9 cellular contexts compared by ENCODE assay signal in genomic region chr1:156508205-156508954, GRCh38. TPM values are rescaled to one million over a fixed set of nuclear protein-coding genes. Genes with fewer than 3 reads are reported as not detected.
DNase-seq lines count a peak whose midpoint lies in the region; ATAC-seq and TF ChIP-seq lines count a peak whose summit lies in the region.
"Had no signal": no experiment of that assay in that cellular context is flagged by ENCODE, and none has a peak within 500 bp of the region (broad histone marks: within the 10 kb centered on the region; RNA-seq: fewer than 3 reads in every experiment).

No MANE protein-coding gene starts in this region.

- peak overlapping the region; percentile 71 for H3K27ac Mint-ChIP-seq in T-helper 2 cell treated with Interferon-gamma antibody and Interleukin-4, amounts not matched to agents 5 μg/mL and 100 μg/mL, for 36 hours
- peak overlapping the region; percentile 92 for H3K27ac Mint-ChIP-seq in stimulated activated naive B cell treated with anti-CD40 and anti-IgM and Interleukin-4, amounts not matched to agents 10 μg/mL and 1 μg/mL and 100 μg/mL, for 72 hours

- no peaks in the 10 kb centered on the region for H3K9me3 ChIP-seq in heart left ventricle

- peak overlapping the region; percentile 57 for H3K4me3 ChIP-seq in GM12865 (ENCODE audit: low read depth, low read length)
- H3K4me3 ChIP-seq in heart left ventricle, result peak overlapping the region; percentile 21 to 63 (median 48)

- H3K27ac ChIP-seq in heart left ventricle, result peak overlapping the region; percentile 88 to 100 (median 98)

- no peaks in the 10 kb centered on the region for H3K9me3 Mint-ChIP-seq in T-helper 2 cell treated with Interferon-gamma antibody and Interleukin-4, amounts not matched to agents 5 μg/mL and 100 μg/mL, for 36 hours
- no peaks in the 10 kb centered on the region for H3K9me3 Mint-ChIP-seq in stimulated activated naive B cell treated with anti-CD40 and anti-IgM and Interleukin-4, amounts not matched to agents 10 μg/mL and 1 μg/mL and 100 μg/mL, for 72 hours

- H3K36me3 Mint-ChIP-seq in T-helper 2 cell treated with Interferon-gamma antibody and Interleukin-4, amounts not matched to agents 5 μg/mL and 100 μg/mL, for 36 hours (ENCODE audit: low read depth), result no peaks in the 10 kb centered on the region
- H3K36me3 Mint-ChIP-seq in stimulated activated naive B cell treated with anti-CD40 and anti-IgM and Interleukin-4, amounts not matched to agents 10 μg/mL and 1 μg/mL and 100 μg/mL, for 72 hours, result peaks cover 2 to 4% of the 10 kb centered on the region in 2 donors

- H3K36me3 ChIP-seq in heart left ventricle, result no peaks in the 10 kb centered on the region

- peak; percentile 52 to 63 (median 59) for ATAC-seq in heart left ventricle
- ATAC-seq in stimulated activated naive B cell treated with anti-CD40 and anti-IgM and Interleukin-4, amounts not matched to agents 10 μg/mL and 1 μg/mL and 100 μg/mL, for 72 hours (replicated peaks), result no peak
- no peak for ATAC-seq in HG03039 (IDR thresholded peaks at IDR 0.05; ENCODE audit: unreplicated experiment)
- ATAC-seq in GM21528 (IDR thresholded peaks at IDR 0.05; ENCODE audit: low FRiP score, unreplicated experiment), result no peak
- no peak for ATAC-seq in GM18498 (IDR thresholded peaks at IDR 0.05; ENCODE audit: unreplicated experiment)

- H3K4me3 Mint-ChIP-seq in T-helper 2 cell treated with Interferon-gamma antibody and Interleukin-4, amounts not matched to agents 5 μg/mL and 100 μg/mL, for 36 hours, result peak overlapping the region; percentile 71
- H3K4me3 Mint-ChIP-seq in stimulated activated naive B cell treated with anti-CD40 and anti-IgM and Interleukin-4, amounts not matched to agents 10 μg/mL and 1 μg/mL and 100 μg/mL, for 72 hours, result peak overlapping the region; percentile 66 to 81

- TF ChIP-seq CTCF in GM12865 (IDR thresholded peaks at IDR 0.05; ENCODE audit: insufficient read depth, low read depth, low read length, missing control alignments) (no peak), heart left ventricle (IDR thresholded peaks at IDR 0.05) (no peak)

- DNase-seq in GM12865 (ENCODE audit: low read depth), result peak; percentile 64
- DNase-seq in T-helper 2 cell treated with Interferon-gamma antibody and Interleukin-4, amounts not matched to agents 5 μg/mL and 100 μg/mL, for 36 hours (ENCODE audit: low spot score), result no peak
- DNase-seq in heart left ventricle, result peak; percentile 81 to 90 (median 84)
- no peak for DNase-seq in stimulated activated naive B cell treated with anti-CD40 and anti-IgM and Interleukin-4, amounts not matched to agents 10 μg/mL and 1 μg/mL and 100 μg/mL, for 72 hours
- no peak for DNase-seq in NCI-H1105 treated with DMSO at 0.1 percent for 48 hours (lab: John Stamatoyannopoulos, UW)
- DNase-seq: stimulated activated CD8-positive, alpha-beta memory T cell treated with anti-CD3 and anti-CD28 coated beads, Interleukin-4, amount 100 ng/mL, for 48 hours had no signal

- intact Hi-C loops in heart left ventricle (cut with DNase I), result loop anchor here in 6 of 10 donors (5.0 to 10.0 kb wide), 5 partner anchors 74 to 384 kb away; partner anchors contain the start of genes NAXE (in 2 of the 6) and GPATCH4 (in 1 of the 6)

- H3K4me1 Mint-ChIP-seq in T-helper 2 cell treated with Interferon-gamma antibody and Interleukin-4, amounts not matched to agents 5 μg/mL and 100 μg/mL, for 36 hours (ENCODE audit: low read depth), result peaks cover 47% of the 10 kb centered on the region
- peaks cover 38 to 42% of the 10 kb centered on the region in 2 donors for H3K4me1 Mint-ChIP-seq in stimulated activated naive B cell treated with anti-CD40 and anti-IgM and Interleukin-4, amounts not matched to agents 10 μg/mL and 1 μg/mL and 100 μg/mL, for 72 hours

- TF ChIP-seq POLR2A in heart left ventricle (IDR thresholded peaks at IDR 0.05), result peak; percentile 5 to 67

- 15 to 39% (median 30%) methylated on average over 7 of the region's 7 CpGs for WGBS in heart left ventricle, 4 donors

- H3K27me3 ChIP-seq in heart left ventricle, result no peaks in the 10 kb centered on the region

- H3K4me1 ChIP-seq in heart left ventricle, result peaks cover 15 to 65% (median 52%) of the 10 kb centered on the region in 12 donors

- peaks cover 3% of the 10 kb centered on the region for H3K27me3 Mint-ChIP-seq in T-helper 2 cell treated with Interferon-gamma antibody and Interleukin-4, amounts not matched to agents 5 μg/mL and 100 μg/mL, for 36 hours (ENCODE audit: low read depth)
- no peaks in the 10 kb centered on the region for H3K27me3 Mint-ChIP-seq in stimulated activated naive B cell treated with anti-CD40 and anti-IgM and Interleukin-4, amounts not matched to agents 10 μg/mL and 1 μg/mL and 100 μg/mL, for 72 hours

RNA-seq across cellular contexts. Expression of gene MEF2D, which starts 7.8 kb away (rescaled TPM):
- total RNA-seq in heart left ventricle, result 100 to 1,000 TPM in 3 of 9 donors, 10 to 100 TPM in 6; 75.0 to 203 (median 93.2) TPM
- polyA plus RNA-seq in heart left ventricle, result 10 to 100 TPM; 40.5 to 68.8 TPM

Comparison
In these comparisons a context has a peak if more than half of its experiments do, and no peak if none do; other contexts are left out.
1. DNase-seq: peak in GM12865 (single experiment) and heart left ventricle (5 of 5); none in T-helper 2 cell treated with Interferon-gamma antibody and Interleukin-4, amounts not matched to agents 5 μg/mL and 100 μg/mL, for 36 hours (single experiment), stimulated activated naive B cell treated with anti-CD40 and anti-IgM and Interleukin-4, amounts not matched to agents 10 μg/mL and 1 μg/mL and 100 μg/mL, for 72 hours (single experiment) and NCI-H1105 treated with DMSO at 0.1 percent for 48 hours (single experiment).
2. ATAC-seq: peak in heart left ventricle (4 of 4); none in stimulated activated naive B cell treated with anti-CD40 and anti-IgM and Interleukin-4, amounts not matched to agents 10 μg/mL and 1 μg/mL and 100 μg/mL, for 72 hours (0 of 2), HG03039 (single experiment), GM21528 (single experiment) and GM18498 (single experiment).